ENCODE assay signal across 1 cellular context in genomic region chr7:55474944-55475911, GRCh38.
TF ChIP-seq lines count a peak whose summit lies in the region.

No MANE protein-coding gene starts in this region.

TF ChIP-seq in SK-N-SH treated with all-trans-retinoic acid at 6 μM for 48 hours, 23 proteins besides CTCF, POLR2A, EP300 and RAD21 (continued from another document):
- TF ChIP-seq CSRNP3 (CRISPR knock-in tag; IDR thresholded peaks at IDR 0.05) (no peak), PATZ1 (CRISPR knock-in tag; IDR thresholded peaks at IDR 0.05; ENCODE audit: borderline replicate concordance) (no peak), ZFP30 (CRISPR knock-in tag; IDR thresholded peaks at IDR 0.05) (no peak), ISL1 (CRISPR knock-in tag; IDR thresholded peaks at IDR 0.05) (no peak), ESRRG (CRISPR knock-in tag; IDR thresholded peaks at IDR 0.05) (no peak)
